Comparison of ENCODE assay signal across 1 cellular context in the genomic region with DNA sequence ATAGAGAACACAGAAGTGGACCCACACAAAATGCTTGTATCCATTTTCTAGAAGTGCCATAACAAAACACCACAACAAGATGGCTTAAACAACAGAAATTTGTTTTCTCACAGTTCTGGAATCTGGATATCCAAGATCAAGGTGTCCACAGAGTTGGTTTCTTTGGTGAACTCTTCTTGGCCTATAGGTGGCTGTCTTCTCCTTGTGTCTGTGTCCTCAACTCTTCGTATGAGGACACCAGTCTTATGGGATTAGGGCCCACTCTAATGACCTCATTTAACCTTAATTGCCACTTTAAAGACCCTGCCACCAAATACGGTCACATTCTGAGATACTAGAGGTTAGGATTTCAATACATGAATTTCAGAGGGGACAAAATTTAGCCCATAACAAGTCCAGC.
TF ChIP-seq lines count a peak whose summit lies in the region.

No MANE protein-coding gene starts in this region.

TF ChIP-seq in HCT116, 20 proteins besides CTCF, POLR2A, EP300 and RAD21 (continued from another document):
- TF ChIP-seq, protein P1, sequence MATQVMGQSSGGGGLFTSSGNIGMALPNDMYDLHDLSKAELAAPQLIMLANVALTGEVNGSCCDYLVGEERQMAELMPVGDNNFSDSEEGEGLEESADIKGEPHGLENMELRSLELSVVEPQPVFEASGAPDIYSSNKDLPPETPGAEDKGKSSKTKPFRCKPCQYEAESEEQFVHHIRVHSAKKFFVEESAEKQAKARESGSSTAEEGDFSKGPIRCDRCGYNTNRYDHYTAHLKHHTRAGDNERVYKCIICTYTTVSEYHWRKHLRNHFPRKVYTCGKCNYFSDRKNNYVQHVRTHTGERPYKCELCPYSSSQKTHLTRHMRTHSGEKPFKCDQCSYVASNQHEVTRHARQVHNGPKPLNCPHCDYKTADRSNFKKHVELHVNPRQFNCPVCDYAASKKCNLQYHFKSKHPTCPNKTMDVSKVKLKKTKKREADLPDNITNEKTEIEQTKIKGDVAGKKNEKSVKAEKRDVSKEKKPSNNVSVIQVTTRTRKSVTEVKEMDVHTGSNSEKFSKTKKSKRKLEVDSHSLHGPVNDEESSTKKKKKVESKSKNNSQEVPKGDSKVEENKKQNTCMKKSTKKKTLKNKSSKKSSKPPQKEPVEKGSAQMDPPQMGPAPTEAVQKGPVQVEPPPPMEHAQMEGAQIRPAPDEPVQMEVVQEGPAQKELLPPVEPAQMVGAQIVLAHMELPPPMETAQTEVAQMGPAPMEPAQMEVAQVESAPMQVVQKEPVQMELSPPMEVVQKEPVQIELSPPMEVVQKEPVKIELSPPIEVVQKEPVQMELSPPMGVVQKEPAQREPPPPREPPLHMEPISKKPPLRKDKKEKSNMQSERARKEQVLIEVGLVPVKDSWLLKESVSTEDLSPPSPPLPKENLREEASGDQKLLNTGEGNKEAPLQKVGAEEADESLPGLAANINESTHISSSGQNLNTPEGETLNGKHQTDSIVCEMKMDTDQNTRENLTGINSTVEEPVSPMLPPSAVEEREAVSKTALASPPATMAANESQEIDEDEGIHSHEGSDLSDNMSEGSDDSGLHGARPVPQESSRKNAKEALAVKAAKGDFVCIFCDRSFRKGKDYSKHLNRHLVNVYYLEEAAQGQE (IDR thresholded peaks at IDR 0.05; ENCODE audit: low read depth), result no peak
- no peak for TF ChIP-seq EZH2phosphoT487 (IDR thresholded peaks at IDR 0.05; ENCODE audit: borderline replicate concordance)
- no peak for TF ChIP-seq ATF3 (IDR thresholded peaks at IDR 0.05)
- TF ChIP-seq SIN3A (IDR thresholded peaks at IDR 0.05; ENCODE audit: low read depth), result no peak
- TF ChIP-seq, protein P2, sequence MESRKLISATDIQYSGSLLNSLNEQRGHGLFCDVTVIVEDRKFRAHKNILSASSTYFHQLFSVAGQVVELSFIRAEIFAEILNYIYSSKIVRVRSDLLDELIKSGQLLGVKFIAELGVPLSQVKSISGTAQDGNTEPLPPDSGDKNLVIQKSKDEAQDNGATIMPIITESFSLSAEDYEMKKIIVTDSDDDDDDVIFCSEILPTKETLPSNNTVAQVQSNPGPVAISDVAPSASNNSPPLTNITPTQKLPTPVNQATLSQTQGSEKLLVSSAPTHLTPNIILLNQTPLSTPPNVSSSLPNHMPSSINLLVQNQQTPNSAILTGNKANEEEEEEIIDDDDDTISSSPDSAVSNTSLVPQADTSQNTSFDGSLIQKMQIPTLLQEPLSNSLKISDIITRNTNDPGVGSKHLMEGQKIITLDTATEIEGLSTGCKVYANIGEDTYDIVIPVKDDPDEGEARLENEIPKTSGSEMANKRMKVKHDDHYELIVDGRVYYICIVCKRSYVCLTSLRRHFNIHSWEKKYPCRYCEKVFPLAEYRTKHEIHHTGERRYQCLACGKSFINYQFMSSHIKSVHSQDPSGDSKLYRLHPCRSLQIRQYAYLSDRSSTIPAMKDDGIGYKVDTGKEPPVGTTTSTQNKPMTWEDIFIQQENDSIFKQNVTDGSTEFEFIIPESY (IDR thresholded peaks at IDR 0.05; ENCODE audit: extremely low read depth, insufficient replicate concordance, low read length), result no peak
- no peak for TF ChIP-seq SRF (IDR thresholded peaks at IDR 0.05; ENCODE audit: low read depth)
- no peak for TF ChIP-seq SP1 (IDR thresholded peaks at IDR 0.05; ENCODE audit: low read depth)
- no peak for TF ChIP-seq EZH2 (IDR thresholded peaks at IDR 0.05)
- TF ChIP-seq EGR1 (IDR thresholded peaks at IDR 0.05; ENCODE audit: low read depth), result no peak
TF ChIP-seq in HCT116: peak in this region for 0.
